In genomic region chr1:244970236-244970652, GRCh38 we compare ENCODE assay signal across 8 cellular contexts.
A peak's percentile ranks its signal among the peaks of the same experiment; 100 is the strongest.
DNase-seq lines count a peak whose midpoint lies in the region.

No MANE protein-coding gene starts in this region.

- no peaks in the 10 kb centered on the region for H3K27me3 Mint-ChIP-seq in activated naive CD8-positive, alpha-beta T cell treated with anti-CD3 and anti-CD28 coated beads for 36 hours

- peak overlapping the region; percentile 69 for H3K4me3 ChIP-seq in skeletal muscle cell (ENCODE audit: low read depth, low read length)

- peak overlapping the region; percentile 94 for H3K4me3 Mint-ChIP-seq in activated naive CD8-positive, alpha-beta T cell treated with anti-CD3 and anti-CD28 coated beads for 36 hours

- DNase-seq in GF-D8 (lab: John Stamatoyannopoulos, UW): peak; percentile 76
- peak; percentile 88 for DNase-seq in GOT3 (lab: John Stamatoyannopoulos, UW)
- peak; percentile 87 for DNase-seq in RKO (ENCODE audit: low spot score)
- DNase-seq in activated naive CD8-positive, alpha-beta T cell treated with anti-CD3 and anti-CD28 coated beads for 36 hours: peak; percentile 80
- peak; percentile 91 to 92 for DNase-seq in hippocampal formation (lab: John Stamatoyannopoulos, UW)
- no peak for DNase-seq in skeletal muscle cell (ENCODE audit: low read depth)
- no peak for DNase-seq in COLO829 (ENCODE audit: low spot score)

- peak overlapping the region; percentile 96 for H3K27ac ChIP-seq in KOPT-K1 (ENCODE audit: low read depth, low read length, poor library complexity, severe bottlenecking)

- no peaks in the 10 kb centered on the region for H3K9me3 ChIP-seq in KOPT-K1 (ENCODE audit: insufficient read depth, low read length, poor library complexity, severe bottlenecking)

- H3K36me3 ChIP-seq in KOPT-K1 (ENCODE audit: insufficient read depth, low read length): no peaks in the 10 kb centered on the region

- peaks cover 14% of the 10 kb centered on the region for H3K4me1 Mint-ChIP-seq in activated naive CD8-positive, alpha-beta T cell treated with anti-CD3 and anti-CD28 coated beads for 36 hours

- no peaks in the 10 kb centered on the region for H3K9me3 Mint-ChIP-seq in activated naive CD8-positive, alpha-beta T cell treated with anti-CD3 and anti-CD28 coated beads for 36 hours

- H3K36me3 Mint-ChIP-seq in activated naive CD8-positive, alpha-beta T cell treated with anti-CD3 and anti-CD28 coated beads for 36 hours: peaks cover 3% of the 10 kb centered on the region

- peak overlapping the region; percentile 96 for H3K27ac Mint-ChIP-seq in activated naive CD8-positive, alpha-beta T cell treated with anti-CD3 and anti-CD28 coated beads for 36 hours

Comparison
In these comparisons a context has a peak if more than half of its experiments do, and no peak if none do; other contexts are left out.
1. DNase-seq: peak in GF-D8 (single experiment), GOT3 (single experiment), RKO (single experiment), activated naive CD8-positive, alpha-beta T cell treated with anti-CD3 and anti-CD28 coated beads for 36 hours (single experiment) and hippocampal formation (2 of 2); none in skeletal muscle cell (single experiment) and COLO829 (single experiment).